8 cellular contexts compared by ENCODE assay signal in genomic region chr6:11324453-11325023, GRCh38.
DNase-seq lines count a peak whose midpoint lies in the region; ATAC-seq and TF ChIP-seq lines count a peak whose summit lies in the region.

No MANE protein-coding gene starts in this region.

- peak overlapping the region; percentile 78 for H3K4me3 Mint-ChIP-seq in activated CD4-positive, alpha-beta T cell treated with anti-CD3 and anti-CD28 coated beads, Interleukin-2, amount 10 ng/mL, durations not matched to agents 24 days and 14 days

- CTCF ChIA-PET in PC-9 (lab: Charles Lee), result no interaction called here

- H3K9me2 ChIP-seq in PC-9 (ENCODE audit: insufficient read depth), result no peaks in the 10 kb centered on the region

- BruUV-seq in PC-9 (replicated peaks; lab: Mats Ljungman, UMichigan), result no TSS peak

- H3K79me2 ChIP-seq in PC-9 (ENCODE audit: low read depth), result no peaks in the 10 kb centered on the region

- no peaks in the 10 kb centered on the region; the same call in 1 of the 2 replicates for H3F3A ChIP-seq in PC-9 (ENCODE audit: insufficient read depth, low read depth)

- peak; percentile 87 for DNase-seq in activated CD4-positive, alpha-beta T cell treated with anti-CD3 and anti-CD28 coated beads, Interleukin-2, amount 10 ng/mL, durations not matched to agents 24 days and 14 days
- peak; percentile 30 for DNase-seq in stimulated activated CD4-positive, alpha-beta T cell treated with anti-CD3 and anti-CD28 coated beads, Interleukin-12 subunit alpha, Interleukin-12 subunit beta, amount 100 ng/mL, for 4 hours
- DNase-seq in NCI-H1436 (lab: John Stamatoyannopoulos, UW), result no peak
- DNase-seq in germinal center (ENCODE audit: low spot score), result no peak
- no peak for DNase-seq in Peyer's patch
- no peak for DNase-seq in PC-9

- H3K4me3 ChIP-seq in Peyer's patch (no peak overlapping the region), PC-9 (no peak overlapping the region)

- H3K4me2 ChIP-seq in PC-9, result no peak overlapping the region

- H3K27ac ChIP-seq in Peyer's patch, result no peak overlapping the region
- H3K27ac ChIP-seq in PC-9, result no peak overlapping the region

- no peak for TF ChIP-seq POLR2A in Peyer's patch (IDR thresholded peaks at IDR 0.05)

- peaks cover 13% of the 10 kb centered on the region for H3K9me3 Mint-ChIP-seq in activated CD4-positive, alpha-beta T cell treated with anti-CD3 and anti-CD28 coated beads, Interleukin-2, amount 10 ng/mL, durations not matched to agents 24 days and 14 days

- no peaks in the 10 kb centered on the region for H3K9me3 ChIP-seq in Peyer's patch
- no peaks in the 10 kb centered on the region for H3K9me3 ChIP-seq in PC-9 (ENCODE audit: insufficient read depth, low read depth)

- H4K20me1 ChIP-seq in PC-9 (ENCODE audit: insufficient read depth), result no peaks in the 10 kb centered on the region

- H3K4me1 Mint-ChIP-seq in activated CD4-positive, alpha-beta T cell treated with anti-CD3 and anti-CD28 coated beads, Interleukin-2, amount 10 ng/mL, durations not matched to agents 24 days and 14 days, result peaks cover 75% of the 10 kb centered on the region

- H3K36me3 ChIP-seq in Peyer's patch, result no peaks in the 10 kb centered on the region
- H3K36me3 ChIP-seq in PC-9 (ENCODE audit: low read depth), result no peaks in the 10 kb centered on the region

- intact Hi-C loops in activated CD4-positive, alpha-beta T cell treated with anti-CD3 and anti-CD28 coated beads, Interleukin-2, amount 10 ng/mL, durations not matched to agents 24 days and 14 days (cut with micrococcal nuclease), result loop anchor here (1.0 to 5.0 kb wide), 12 partner anchors 9 to 173 kb away; partner anchors contain the start of gene NEDD9
- intact Hi-C loops in PC-9 (cut with micrococcal nuclease; ENCODE audit: unreplicated experiment), result no loop called here

- no peak for TF ChIP-seq CTCF in Peyer's patch (IDR thresholded peaks at IDR 0.05)
- TF ChIP-seq CTCF in PC-9 (conservative IDR thresholded peaks at IDR 0.05), result no peak

- no peak overlapping the region for H2AFZ ChIP-seq in PC-9

- peak overlapping the region; percentile 97 for H3K27ac Mint-ChIP-seq in activated CD4-positive, alpha-beta T cell treated with anti-CD3 and anti-CD28 coated beads, Interleukin-2, amount 10 ng/mL, durations not matched to agents 24 days and 14 days

- ATAC-seq in GM18858 (IDR thresholded peaks at IDR 0.05; ENCODE audit: unreplicated experiment), result peak; percentile 82
- ATAC-seq in HG02678 (IDR thresholded peaks at IDR 0.05; ENCODE audit: unreplicated experiment), result peak; percentile 75

- peaks cover 54% of the 10 kb centered on the region for H3K36me3 Mint-ChIP-seq in activated CD4-positive, alpha-beta T cell treated with anti-CD3 and anti-CD28 coated beads, Interleukin-2, amount 10 ng/mL, durations not matched to agents 24 days and 14 days (ENCODE audit: low read depth)

- POLR2A ChIA-PET in PC-9 (lab: Charles Lee; ENCODE audit: unreplicated experiment), result no interaction called here

- peaks cover 0 to 14% (median 0%) of the 10 kb centered on the region in 4 donors for H3K4me1 ChIP-seq in Peyer's patch
- no peaks in the 10 kb centered on the region for H3K4me1 ChIP-seq in PC-9 (replicated peaks; ENCODE audit: insufficient read depth)

- H3K27me3 ChIP-seq in Peyer's patch, result no peaks in the 10 kb centered on the region
- no peaks in the 10 kb centered on the region for H3K27me3 ChIP-seq in PC-9 (ENCODE audit: insufficient read depth, low read depth)

- H3K27me3 Mint-ChIP-seq in activated CD4-positive, alpha-beta T cell treated with anti-CD3 and anti-CD28 coated beads, Interleukin-2, amount 10 ng/mL, durations not matched to agents 24 days and 14 days, result no peaks in the 10 kb centered on the region

Comparison
In these comparisons a context has a peak if more than half of its experiments do, and no peak if none do; other contexts are left out.
1. DNase-seq: peak in activated CD4-positive, alpha-beta T cell treated with anti-CD3 and anti-CD28 coated beads, Interleukin-2, amount 10 ng/mL, durations not matched to agents 24 days and 14 days (single experiment) and stimulated activated CD4-positive, alpha-beta T cell treated with anti-CD3 and anti-CD28 coated beads, Interleukin-12 subunit alpha, Interleukin-12 subunit beta, amount 100 ng/mL, for 4 hours (single experiment); none in NCI-H1436 (single experiment), germinal center (single experiment), Peyer's patch (0 of 3) and PC-9 (0 of 2).